ENCODE assay signal across 1 cellular context in the genomic region with DNA sequence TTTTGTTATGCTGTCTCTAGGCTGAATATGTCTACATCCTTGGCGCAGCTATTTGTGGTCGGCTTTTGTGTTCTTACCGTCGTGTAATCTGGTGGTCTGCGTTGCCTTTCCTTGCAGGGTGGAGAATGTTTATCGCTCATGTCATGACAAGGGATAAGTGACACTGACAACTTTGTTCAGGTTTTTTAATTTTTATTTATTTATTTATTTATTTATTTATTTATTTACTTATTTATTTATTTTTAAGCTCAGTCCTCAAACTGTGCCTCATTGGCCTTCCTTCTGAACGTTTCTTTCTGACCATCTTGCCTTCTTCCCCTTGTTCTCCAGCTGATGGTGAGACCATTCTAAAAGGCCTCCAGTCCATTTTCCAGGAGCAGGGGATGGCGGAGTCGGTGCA.
TF ChIP-seq lines count a peak whose summit lies in the region.

No MANE protein-coding gene starts in this region.

TF ChIP-seq in HEK293, 187 proteins besides CTCF, POLR2A, EP300 and RAD21 (continued from another document):
- TF ChIP-seq, protein P1, sequence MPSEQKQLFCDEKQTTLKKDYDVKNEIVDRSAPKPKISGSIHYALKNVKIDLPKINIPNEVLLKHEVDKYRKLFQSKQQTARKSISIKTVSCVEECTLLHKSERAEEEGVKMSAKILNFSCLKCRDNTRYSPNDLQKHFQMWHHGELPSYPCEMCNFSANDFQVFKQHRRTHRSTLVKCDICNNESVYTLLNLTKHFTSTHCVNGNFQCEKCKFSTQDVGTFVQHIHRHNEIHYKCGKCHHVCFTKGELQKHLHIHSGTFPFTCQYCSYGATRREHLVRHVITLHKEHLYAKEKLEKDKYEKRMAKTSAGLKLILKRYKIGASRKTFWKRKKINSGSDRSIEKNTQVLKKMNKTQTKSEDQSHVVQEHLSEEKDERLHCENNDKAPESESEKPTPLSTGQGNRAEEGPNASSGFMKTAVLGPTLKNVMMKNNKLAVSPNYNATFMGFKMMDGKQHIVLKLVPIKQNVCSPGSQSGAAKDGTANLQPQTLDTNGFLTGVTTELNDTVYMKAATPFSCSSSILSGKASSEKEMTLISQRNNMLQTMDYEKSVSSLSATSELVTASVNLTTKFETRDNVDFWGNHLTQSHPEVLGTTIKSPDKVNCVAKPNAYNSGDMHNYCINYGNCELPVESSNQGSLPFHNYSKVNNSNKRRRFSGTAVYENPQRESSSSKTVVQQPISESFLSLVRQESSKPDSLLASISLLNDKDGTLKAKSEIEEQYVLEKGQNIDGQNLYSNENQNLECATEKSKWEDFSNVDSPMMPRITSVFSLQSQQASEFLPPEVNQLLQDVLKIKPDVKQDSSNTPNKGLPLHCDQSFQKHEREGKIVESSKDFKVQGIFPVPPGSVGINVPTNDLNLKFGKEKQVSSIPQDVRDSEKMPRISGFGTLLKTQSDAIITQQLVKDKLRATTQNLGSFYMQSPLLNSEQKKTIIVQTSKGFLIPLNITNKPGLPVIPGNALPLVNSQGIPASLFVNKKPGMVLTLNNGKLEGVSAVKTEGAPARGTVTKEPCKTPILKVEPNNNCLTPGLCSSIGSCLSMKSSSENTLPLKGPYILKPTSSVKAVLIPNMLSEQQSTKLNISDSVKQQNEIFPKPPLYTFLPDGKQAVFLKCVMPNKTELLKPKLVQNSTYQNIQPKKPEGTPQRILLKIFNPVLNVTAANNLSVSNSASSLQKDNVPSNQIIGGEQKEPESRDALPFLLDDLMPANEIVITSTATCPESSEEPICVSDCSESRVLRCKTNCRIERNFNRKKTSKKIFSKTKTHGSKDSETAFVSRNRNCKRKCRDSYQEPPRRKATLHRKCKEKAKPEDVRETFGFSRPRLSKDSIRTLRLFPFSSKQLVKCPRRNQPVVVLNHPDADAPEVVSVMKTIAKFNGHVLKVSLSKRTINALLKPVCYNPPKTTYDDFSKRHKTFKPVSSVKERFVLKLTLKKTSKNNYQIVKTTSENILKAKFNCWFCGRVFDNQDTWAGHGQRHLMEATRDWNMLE (tag by site-specific recombination; conservative IDR thresholded peaks at IDR 0.05; ENCODE audit: low read depth), result peak; percentile 82
- TF ChIP-seq ZNF623 (tag by site-specific recombination; IDR thresholded peaks at IDR 0.05), result peak; percentile 72
- TF ChIP-seq ZNF560 (tag by site-specific recombination; IDR thresholded peaks at IDR 0.05; ENCODE audit: borderline replicate concordance), result 0 out of 2 replicates have a peak, but pooled peaks have one; percentile 32
- TF ChIP-seq, protein P2, sequence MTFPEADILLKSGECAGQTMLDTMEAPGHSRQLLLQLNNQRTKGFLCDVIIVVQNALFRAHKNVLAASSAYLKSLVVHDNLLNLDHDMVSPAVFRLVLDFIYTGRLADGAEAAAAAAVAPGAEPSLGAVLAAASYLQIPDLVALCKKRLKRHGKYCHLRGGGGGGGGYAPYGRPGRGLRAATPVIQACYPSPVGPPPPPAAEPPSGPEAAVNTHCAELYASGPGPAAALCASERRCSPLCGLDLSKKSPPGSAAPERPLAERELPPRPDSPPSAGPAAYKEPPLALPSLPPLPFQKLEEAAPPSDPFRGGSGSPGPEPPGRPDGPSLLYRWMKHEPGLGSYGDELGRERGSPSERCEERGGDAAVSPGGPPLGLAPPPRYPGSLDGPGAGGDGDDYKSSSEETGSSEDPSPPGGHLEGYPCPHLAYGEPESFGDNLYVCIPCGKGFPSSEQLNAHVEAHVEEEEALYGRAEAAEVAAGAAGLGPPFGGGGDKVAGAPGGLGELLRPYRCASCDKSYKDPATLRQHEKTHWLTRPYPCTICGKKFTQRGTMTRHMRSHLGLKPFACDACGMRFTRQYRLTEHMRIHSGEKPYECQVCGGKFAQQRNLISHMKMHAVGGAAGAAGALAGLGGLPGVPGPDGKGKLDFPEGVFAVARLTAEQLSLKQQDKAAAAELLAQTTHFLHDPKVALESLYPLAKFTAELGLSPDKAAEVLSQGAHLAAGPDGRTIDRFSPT (tag by site-specific recombination; IDR thresholded peaks at IDR 0.05), result no peak
- no peak for TF ChIP-seq SP3 (tag by site-specific recombination; IDR thresholded peaks at IDR 0.05)
- TF ChIP-seq, protein P3, sequence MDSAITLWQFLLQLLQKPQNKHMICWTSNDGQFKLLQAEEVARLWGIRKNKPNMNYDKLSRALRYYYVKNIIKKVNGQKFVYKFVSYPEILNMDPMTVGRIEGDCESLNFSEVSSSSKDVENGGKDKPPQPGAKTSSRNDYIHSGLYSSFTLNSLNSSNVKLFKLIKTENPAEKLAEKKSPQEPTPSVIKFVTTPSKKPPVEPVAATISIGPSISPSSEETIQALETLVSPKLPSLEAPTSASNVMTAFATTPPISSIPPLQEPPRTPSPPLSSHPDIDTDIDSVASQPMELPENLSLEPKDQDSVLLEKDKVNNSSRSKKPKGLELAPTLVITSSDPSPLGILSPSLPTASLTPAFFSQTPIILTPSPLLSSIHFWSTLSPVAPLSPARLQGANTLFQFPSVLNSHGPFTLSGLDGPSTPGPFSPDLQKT (IDR thresholded peaks at IDR 0.05; ENCODE audit: borderline replicate concordance, low read depth, low read length), result no peak
- TF ChIP-seq, protein P4, sequence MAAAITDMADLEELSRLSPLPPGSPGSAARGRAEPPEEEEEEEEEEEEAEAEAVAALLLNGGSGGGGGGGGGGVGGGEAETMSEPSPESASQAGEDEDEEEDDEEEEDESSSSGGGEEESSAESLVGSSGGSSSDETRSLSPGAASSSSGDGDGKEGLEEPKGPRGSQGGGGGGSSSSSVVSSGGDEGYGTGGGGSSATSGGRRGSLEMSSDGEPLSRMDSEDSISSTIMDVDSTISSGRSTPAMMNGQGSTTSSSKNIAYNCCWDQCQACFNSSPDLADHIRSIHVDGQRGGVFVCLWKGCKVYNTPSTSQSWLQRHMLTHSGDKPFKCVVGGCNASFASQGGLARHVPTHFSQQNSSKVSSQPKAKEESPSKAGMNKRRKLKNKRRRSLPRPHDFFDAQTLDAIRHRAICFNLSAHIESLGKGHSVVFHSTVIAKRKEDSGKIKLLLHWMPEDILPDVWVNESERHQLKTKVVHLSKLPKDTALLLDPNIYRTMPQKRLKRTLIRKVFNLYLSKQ (tag by site-specific recombination; IDR thresholded peaks at IDR 0.05; ENCODE audit: borderline replicate concordance), result 0 out of 2 replicates have a peak, but pooled peaks have one; percentile 18
- TF ChIP-seq ZNF768 (tag by site-specific recombination; IDR thresholded peaks at IDR 0.05), result no peak
- TF ChIP-seq YY1 (tag by site-specific recombination; IDR thresholded peaks at IDR 0.05), result no peak
- no peak for TF ChIP-seq ZNF571 (tag by site-specific recombination; IDR thresholded peaks at IDR 0.05)
- no peak for TF ChIP-seq MEIS1 (CRISPR knock-in tag; IDR thresholded peaks at IDR 0.05; ENCODE audit: borderline replicate concordance)
- peak; percentile 52 for TF ChIP-seq ZNF629 (tag by site-specific recombination; IDR thresholded peaks at IDR 0.05)
- no peak for TF ChIP-seq ZNF660 (tag by site-specific recombination; IDR thresholded peaks at IDR 0.05)
- no peak for TF ChIP-seq ZNF416 (tag by site-specific recombination; IDR thresholded peaks at IDR 0.05)
- peak; percentile 76 for TF ChIP-seq ZNF426 (tag by site-specific recombination; IDR thresholded peaks at IDR 0.05)
- TF ChIP-seq SCRT1 (tag by site-specific recombination; IDR thresholded peaks at IDR 0.05; ENCODE audit: borderline replicate concordance), result no peak
- TF ChIP-seq ZNF274 (IDR thresholded peaks at IDR 0.05; ENCODE audit: low read length), result no peak
- no peak for TF ChIP-seq ZNF274 (tag by site-specific recombination; IDR thresholded peaks at IDR 0.05; ENCODE audit: borderline replicate concordance)
- no peak for TF ChIP-seq ZNF404 (tag by site-specific recombination; IDR thresholded peaks at IDR 0.05)
- TF ChIP-seq ZNF473 (tag by site-specific recombination; IDR thresholded peaks at IDR 0.05), result no peak
- no peak for TF ChIP-seq TCF7L2 (IDR thresholded peaks at IDR 0.05; ENCODE audit: borderline replicate concordance, low read depth, low read length)
- TF ChIP-seq KLF10 (tag by site-specific recombination; IDR thresholded peaks at IDR 0.05), result no peak
